ENCODE assay signal across 8 cellular contexts in the genomic region with DNA sequence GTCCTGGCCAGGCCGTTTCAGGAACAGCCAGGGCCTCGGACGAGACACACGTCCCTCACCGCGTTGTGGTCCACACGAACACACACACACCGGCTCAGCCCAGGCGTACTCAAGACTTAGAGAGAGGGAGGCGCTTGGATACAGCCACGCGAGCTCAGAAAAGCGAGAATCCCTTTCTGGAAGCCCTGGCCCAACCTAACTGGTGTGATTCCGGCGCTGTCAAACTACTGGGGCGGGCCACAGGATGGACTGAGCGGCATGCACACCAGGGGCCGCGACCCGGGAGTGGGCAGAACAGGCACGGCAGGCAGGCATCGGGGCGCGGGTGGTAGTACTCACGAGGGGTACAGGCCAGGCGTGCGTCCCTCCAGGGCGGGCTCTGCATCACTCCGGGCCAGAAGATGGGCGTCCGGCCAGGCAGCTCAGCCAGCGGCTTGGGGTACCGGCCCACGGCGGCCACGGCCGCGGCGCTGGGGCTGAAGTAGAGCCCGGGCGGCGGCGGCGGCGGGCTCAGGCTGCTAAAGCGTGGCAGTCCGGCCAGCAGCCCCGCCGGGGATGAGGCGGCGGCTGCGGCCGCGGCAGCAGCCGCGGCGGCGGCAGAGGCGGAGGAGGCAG. TPM values are rescaled to one million over a fixed set of nuclear protein-coding genes. Genes with fewer than 3 reads are reported as not detected.
DNase-seq lines count a peak whose midpoint lies in the region; ATAC-seq and TF ChIP-seq lines count a peak whose summit lies in the region.

No MANE protein-coding gene starts in this region.

- H3K27me3 ChIP-seq in hepatocyte, result peaks cover 100% of the 10 kb centered on the region

- H3K27me3 Mint-ChIP-seq in activated CD8-positive, alpha-beta memory T cell treated with anti-CD3 and anti-CD28 coated beads, Interleukin-2, amount 10 ng/mL, durations not matched to agents 7 days and 5 days, result peaks cover 86% of the 10 kb centered on the region
- H3K27me3 Mint-ChIP-seq in activated CD4-positive, alpha-beta memory T cell treated with anti-CD3 and anti-CD28 coated beads for 36 hours, result peaks cover 79% of the 10 kb centered on the region
- peaks cover 100% of the 10 kb centered on the region for H3K27me3 Mint-ChIP-seq in stimulated activated naive CD8-positive, alpha-beta T cell treated with anti-CD3 and anti-CD28 coated beads, Interleukin-15, amount 100 ng/mL, for 72 hours

- peaks cover 15% of the 10 kb centered on the region for H3K4me1 Mint-ChIP-seq in activated CD8-positive, alpha-beta memory T cell treated with anti-CD3 and anti-CD28 coated beads, Interleukin-2, amount 10 ng/mL, durations not matched to agents 7 days and 5 days
- H3K4me1 Mint-ChIP-seq in activated CD4-positive, alpha-beta memory T cell treated with anti-CD3 and anti-CD28 coated beads for 36 hours (ENCODE audit: low read depth), result peaks cover 21% of the 10 kb centered on the region
- peaks cover 52% of the 10 kb centered on the region for H3K4me1 Mint-ChIP-seq in stimulated activated naive CD8-positive, alpha-beta T cell treated with anti-CD3 and anti-CD28 coated beads, Interleukin-15, amount 100 ng/mL, for 72 hours

- H3K9me3 ChIP-seq in hepatocyte (ENCODE audit: low read depth), result no peaks in the 10 kb centered on the region

- TF ChIP-seq POLR2A in erythroblast (IDR thresholded peaks at IDR 0.05; ENCODE audit: low read length), result no peak

- no peak for TF ChIP-seq CTCF in hepatocyte (IDR thresholded peaks at IDR 0.05; ENCODE audit: poor library complexity)

- H3K4me1 ChIP-seq in hepatocyte (ENCODE audit: insufficient read depth), result peaks cover 30% of the 10 kb centered on the region

- peaks cover 5% of the 10 kb centered on the region for H3K36me3 Mint-ChIP-seq in activated CD8-positive, alpha-beta memory T cell treated with anti-CD3 and anti-CD28 coated beads, Interleukin-2, amount 10 ng/mL, durations not matched to agents 7 days and 5 days
- peaks cover 18% of the 10 kb centered on the region for H3K36me3 Mint-ChIP-seq in activated CD4-positive, alpha-beta memory T cell treated with anti-CD3 and anti-CD28 coated beads for 36 hours

- no peaks in the 10 kb centered on the region for H3K36me3 ChIP-seq in hepatocyte (replicated peaks; ENCODE audit: insufficient read depth, low read depth)

- no peaks in the 10 kb centered on the region for H3K9me2 ChIP-seq in hepatocyte (replicated peaks; ENCODE audit: insufficient read depth)

- no peak for DNase-seq in activated CD8-positive, alpha-beta memory T cell treated with anti-CD3 and anti-CD28 coated beads, Interleukin-2, amount 10 ng/mL, durations not matched to agents 7 days and 5 days
- DNase-seq in activated CD8-positive, alpha-beta memory T cell treated with anti-CD3 and anti-CD28 coated beads for 24 hours, result no peak
- no peak for DNase-seq in activated CD4-positive, alpha-beta memory T cell treated with anti-CD3 and anti-CD28 coated beads for 36 hours
- no peak for DNase-seq in hepatocyte (ENCODE audit: low spot score)
- DNase-seq in stimulated activated naive CD8-positive, alpha-beta T cell treated with anti-CD3 and anti-CD28 coated beads, Interleukin-15, amount 100 ng/mL, for 72 hours, result no peak
- DNase-seq in cerebellum (ENCODE audit: low spot score), result no peak
- no peak for DNase-seq in erythroblast (lab: John Stamatoyannopoulos, UW)

- peak overlapping the region; percentile 15 for H2AFZ ChIP-seq in hepatocyte

- H3K4me3 ChIP-seq in hepatocyte, result no peak overlapping the region

- ATAC-seq in activated CD8-positive, alpha-beta memory T cell treated with anti-CD3 and anti-CD28 coated beads, Interleukin-2, amount 10 ng/mL, durations not matched to agents 7 days and 5 days, result no peak
- ATAC-seq in stimulated activated naive CD8-positive, alpha-beta T cell treated with anti-CD3 and anti-CD28 coated beads, Interleukin-15, amount 100 ng/mL, for 72 hours, result peak; percentile 22
- ATAC-seq in activated CD4-positive, CD25-positive, alpha-beta regulatory T cell treated with anti-CD3 and anti-CD28 coated beads, Interleukin-2, amount 50 U/mL, for 24 hours, result no peak

- H3K4me3 Mint-ChIP-seq in activated CD8-positive, alpha-beta memory T cell treated with anti-CD3 and anti-CD28 coated beads, Interleukin-2, amount 10 ng/mL, durations not matched to agents 7 days and 5 days, result no peak overlapping the region
- H3K4me3 Mint-ChIP-seq in activated CD4-positive, alpha-beta memory T cell treated with anti-CD3 and anti-CD28 coated beads for 36 hours, result peak overlapping the region; percentile 32
- H3K4me3 Mint-ChIP-seq in stimulated activated naive CD8-positive, alpha-beta T cell treated with anti-CD3 and anti-CD28 coated beads, Interleukin-15, amount 100 ng/mL, for 72 hours, result peak overlapping the region; percentile 56 to 75

- peak overlapping the region; percentile 92 for H3K4me2 ChIP-seq in hepatocyte

- no peak overlapping the region for H3K27ac ChIP-seq in hepatocyte

- POLR2A ChIA-PET in activated CD4-positive, alpha-beta memory T cell treated with anti-CD3 and anti-CD28 coated beads for 36 hours (lab: Charles Lee), result no interaction called here

- no peaks in the 10 kb centered on the region for H3K9me3 Mint-ChIP-seq in activated CD8-positive, alpha-beta memory T cell treated with anti-CD3 and anti-CD28 coated beads, Interleukin-2, amount 10 ng/mL, durations not matched to agents 7 days and 5 days (ENCODE audit: low read depth)
- H3K9me3 Mint-ChIP-seq in activated CD4-positive, alpha-beta memory T cell treated with anti-CD3 and anti-CD28 coated beads for 36 hours, result peaks cover 4% of the 10 kb centered on the region
- peaks cover 0 to 13% of the 10 kb centered on the region in 2 donors for H3K9me3 Mint-ChIP-seq in stimulated activated naive CD8-positive, alpha-beta T cell treated with anti-CD3 and anti-CD28 coated beads, Interleukin-15, amount 100 ng/mL, for 72 hours

- 3% methylated on average over 49 of the region's 59 CpGs for WGBS in hepatocyte (ENCODE audit: low lambda C conversion rate, missing lambda C conversion rate)

- intact Hi-C loops in activated CD4-positive, alpha-beta memory T cell treated with anti-CD3 and anti-CD28 coated beads for 36 hours (cut with micrococcal nuclease), result loop anchor here (5.0 kb wide), 1 partner anchor 85 kb away; the partner anchor contains the start of gene CDS1

- peak overlapping the region; percentile 61 for H3K27ac Mint-ChIP-seq in activated CD8-positive, alpha-beta memory T cell treated with anti-CD3 and anti-CD28 coated beads, Interleukin-2, amount 10 ng/mL, durations not matched to agents 7 days and 5 days
- no peak overlapping the region for H3K27ac Mint-ChIP-seq in activated CD4-positive, alpha-beta memory T cell treated with anti-CD3 and anti-CD28 coated beads for 36 hours
- peak overlapping the region in 1 of 2 donors; percentile 85 for H3K27ac Mint-ChIP-seq in stimulated activated naive CD8-positive, alpha-beta T cell treated with anti-CD3 and anti-CD28 coated beads, Interleukin-15, amount 100 ng/mL, for 72 hours

- no peaks in the 10 kb centered on the region for H3K79me2 ChIP-seq in hepatocyte

- CTCF ChIA-PET in activated CD8-positive, alpha-beta memory T cell treated with anti-CD3 and anti-CD28 coated beads, Interleukin-2, amount 10 ng/mL, durations not matched to agents 7 days and 5 days (lab: Charles Lee), result interaction anchor here (1.7 kb wide), 1 partner anchor 15 kb away, joined by 4 read pairs; no protein-coding TSS in a partner anchor
- CTCF ChIA-PET in activated CD4-positive, alpha-beta memory T cell treated with anti-CD3 and anti-CD28 coated beads for 36 hours (lab: Charles Lee), result interaction anchor here (1.0 kb wide), 1 partner anchor 15 kb away, joined by 3 read pairs; no protein-coding TSS in a partner anchor

- no peaks in the 10 kb centered on the region for H4K20me1 ChIP-seq in hepatocyte (ENCODE audit: insufficient read depth, poor library complexity, severe bottlenecking)

RNA-seq across cellular contexts. Expression of gene NKX6-1, which starts 1.8 kb away (rescaled TPM):
- not detected for total RNA-seq in activated CD8-positive, alpha-beta memory T cell treated with anti-CD3 and anti-CD28 coated beads, Interleukin-2, amount 10 ng/mL, durations not matched to agents 7 days and 5 days
- total RNA-seq in activated CD4-positive, alpha-beta memory T cell treated with anti-CD3 and anti-CD28 coated beads for 36 hours, result not detected
- not detected in 2 replicates for total RNA-seq in hepatocyte
- polyA plus RNA-seq in hepatocyte, result not detected in 2 replicates
- 0.09 TPM for total RNA-seq in cerebellum
